22 cellular contexts compared by ENCODE assay signal in genomic region chr4:54333657-54334056, GRCh38.
"Had no signal": no experiment of that assay in that cellular context is flagged by ENCODE, and none has a peak within 500 bp of the region (broad histone marks: within the 10 kb centered on the region; RNA-seq: fewer than 3 reads in every experiment).

No MANE protein-coding gene starts in this region.

- H3K9me3 Mint-ChIP-seq: activated B cell treated with CpG ODN at 0.5 μM for 24 hours; activated CD8-positive, alpha-beta T cell treated with anti-CD3 and anti-CD28 coated beads for 36 hours; activated naive CD4-positive, alpha-beta T cell treated with anti-CD3 and anti-CD28 coated beads, Interleukin-2, amount 50 U/mL, for 72 hours; brain; natural killer cell; stimulated activated naive CD8-positive, alpha-beta T cell treated with anti-CD3 and anti-CD28 coated beads, Interleukin-15, Interleukin-2, amounts not matched to agents 100 ng/mL and 50 ng/mL, for 24 hours had no signal

- H3K27me3 ChIP-seq: foreskin keratinocyte, heart left ventricle, left lung, right lobe of liver, upper lobe of right lung had no signal

- H3K4me1 Mint-ChIP-seq: activated B cell treated with CpG ODN at 0.5 μM for 24 hours; central memory CD8-positive, alpha-beta T cell; memory B cell; natural killer cell had no signal

- H3K27ac Mint-ChIP-seq: activated B cell treated with CpG ODN at 0.5 μM for 24 hours; activated CD8-positive, alpha-beta T cell treated with anti-CD3 and anti-CD28 coated beads for 36 hours; activated naive CD4-positive, alpha-beta T cell treated with anti-CD3 and anti-CD28 coated beads, Interleukin-2, amount 50 U/mL, for 72 hours; memory B cell; natural killer cell; stimulated activated naive CD8-positive, alpha-beta T cell treated with anti-CD3 and anti-CD28 coated beads, Interleukin-15, Interleukin-2, amounts not matched to agents 100 ng/mL and 50 ng/mL, for 24 hours had no signal

- ATAC-seq: activated CD8-positive, alpha-beta T cell treated with anti-CD3 and anti-CD28 coated beads for 36 hours; activated naive CD4-positive, alpha-beta T cell treated with anti-CD3 and anti-CD28 coated beads, Interleukin-2, amount 50 U/mL, for 72 hours; foreskin keratinocyte; heart left ventricle; left lung; natural killer cell; right lobe of liver; upper lobe of right lung had no signal

- H3K27me3 Mint-ChIP-seq: activated CD8-positive, alpha-beta T cell treated with anti-CD3 and anti-CD28 coated beads for 36 hours; brain had no signal

- H3K36me3 Mint-ChIP-seq: activated naive CD4-positive, alpha-beta T cell treated with anti-CD3 and anti-CD28 coated beads, Interleukin-2, amount 50 U/mL, for 72 hours; brain; memory B cell; natural killer cell had no signal

- DNase-seq: activated B cell treated with CpG ODN at 0.5 μM for 24 hours; activated CD4-positive, alpha-beta T cell treated with anti-CD3 and anti-CD28 coated beads for 48 hours; activated CD8-positive, alpha-beta T cell treated with anti-CD3 and anti-CD28 coated beads for 36 hours; activated gamma-delta T cell; activated T-cell treated with anti-CD3 and anti-CD28 coated beads, Interleukin-2, amount 50 U/mL, for 48 hours; effector CD4-positive, alpha-beta T cell; foreskin keratinocyte; heart left ventricle; left lung; natural killer cell; occipital lobe; right lobe of liver; SW 1271; upper lobe of right lung had no signal

- H3K27ac ChIP-seq: coronary artery, foreskin keratinocyte, heart left ventricle, left lung, prostate gland, right lobe of liver, thoracic aorta, upper lobe of right lung had no signal

- H3K4me3 Mint-ChIP-seq: activated B cell treated with CpG ODN at 0.5 μM for 24 hours; activated CD8-positive, alpha-beta T cell treated with anti-CD3 and anti-CD28 coated beads for 36 hours; central memory CD8-positive, alpha-beta T cell; memory B cell; natural killer cell; stimulated activated naive CD8-positive, alpha-beta T cell treated with anti-CD3 and anti-CD28 coated beads, Interleukin-15, Interleukin-2, amounts not matched to agents 100 ng/mL and 50 ng/mL, for 24 hours had no signal
